In the genomic region with DNA sequence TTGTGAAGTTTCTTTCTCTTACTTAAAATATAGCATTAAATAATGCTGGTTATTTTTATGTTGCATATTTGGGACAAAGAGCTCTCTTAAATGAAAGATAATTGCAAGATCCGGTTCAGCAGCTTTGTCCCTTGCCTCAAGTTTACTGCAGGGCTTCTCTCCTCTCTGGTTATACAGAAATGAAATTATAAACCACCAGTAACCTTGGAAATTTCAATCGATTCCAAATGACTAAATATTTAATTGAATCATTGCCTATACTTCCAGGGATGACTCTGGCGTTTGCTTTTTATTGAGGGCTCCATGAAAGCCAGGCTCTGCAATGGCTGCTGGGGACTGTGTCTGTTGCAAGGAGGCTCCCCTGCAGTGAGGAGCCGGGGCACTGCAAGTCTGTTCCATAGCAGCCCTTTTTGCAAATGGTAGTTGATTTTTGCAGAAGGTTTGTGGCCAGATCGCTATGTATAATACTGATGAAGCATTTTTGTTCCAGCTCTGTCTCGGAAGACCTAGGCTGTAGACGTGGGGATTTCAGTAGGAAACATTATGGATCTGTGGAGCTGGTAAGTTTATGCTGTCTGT, we compare ENCODE assay signal across 13 cellular contexts. TPM values are rescaled to one million over a fixed set of nuclear protein-coding genes. Genes with fewer than 3 reads are reported as not detected.
DNase-seq lines count a peak whose midpoint lies in the region; ATAC-seq and TF ChIP-seq lines count a peak whose summit lies in the region.
"Had no signal": no experiment of that assay in that cellular context is flagged by ENCODE, and none has a peak within 500 bp of the region (broad histone marks: within the 10 kb centered on the region; RNA-seq: fewer than 3 reads in every experiment).

A gene with protein sequence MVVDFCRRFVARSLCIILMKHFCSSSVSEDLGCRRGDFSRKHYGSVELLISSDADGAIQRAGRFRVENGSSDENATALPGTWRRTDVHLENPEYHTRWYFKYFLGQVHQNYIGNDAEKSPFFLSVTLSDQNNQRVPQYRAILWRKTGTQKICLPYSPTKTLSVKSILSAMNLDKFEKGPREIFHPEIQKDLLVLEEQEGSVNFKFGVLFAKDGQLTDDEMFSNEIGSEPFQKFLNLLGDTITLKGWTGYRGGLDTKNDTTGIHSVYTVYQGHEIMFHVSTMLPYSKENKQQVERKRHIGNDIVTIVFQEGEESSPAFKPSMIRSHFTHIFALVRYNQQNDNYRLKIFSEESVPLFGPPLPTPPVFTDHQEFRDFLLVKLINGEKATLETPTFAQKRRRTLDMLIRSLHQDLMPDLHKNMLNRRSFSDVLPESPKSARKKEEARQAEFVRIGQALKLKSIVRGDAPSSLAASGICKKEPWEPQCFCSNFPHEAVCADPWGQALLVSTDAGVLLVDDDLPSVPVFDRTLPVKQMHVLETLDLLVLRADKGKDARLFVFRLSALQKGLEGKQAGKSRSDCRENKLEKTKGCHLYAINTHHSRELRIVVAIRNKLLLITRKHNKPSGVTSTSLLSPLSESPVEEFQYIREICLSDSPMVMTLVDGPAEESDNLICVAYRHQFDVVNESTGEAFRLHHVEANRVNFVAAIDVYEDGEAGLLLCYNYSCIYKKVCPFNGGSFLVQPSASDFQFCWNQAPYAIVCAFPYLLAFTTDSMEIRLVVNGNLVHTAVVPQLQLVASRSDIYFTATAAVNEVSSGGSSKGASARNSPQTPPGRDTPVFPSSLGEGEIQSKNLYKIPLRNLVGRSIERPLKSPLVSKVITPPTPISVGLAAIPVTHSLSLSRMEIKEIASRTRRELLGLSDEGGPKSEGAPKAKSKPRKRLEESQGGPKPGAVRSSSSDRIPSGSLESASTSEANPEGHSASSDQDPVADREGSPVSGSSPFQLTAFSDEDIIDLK (plus strand): TSS at position 313 of the 579 bp plus-strand sequence. CDS start 104 bp downstream, at position 417.

- H3K27ac Mint-ChIP-seq in MCF 10A (ENCODE audit: low read depth, unreplicated experiment): no peak within 1 kb of the TSS
- H3K27ac Mint-ChIP-seq in activated CD4-positive, alpha-beta memory T cell treated with anti-CD3 and anti-CD28 coated beads, Interleukin-2, amount 10 ng/mL, durations not matched to agents 7 days and 5 days: no peak within 1 kb of the TSS
- H3K27ac Mint-ChIP-seq: T-helper 17 cell had no signal

- no peaks in the 10 kb centered on the region for H3K9me3 Mint-ChIP-seq in MCF 10A (ENCODE audit: unreplicated experiment)
- no peaks in the 10 kb centered on the region for H3K9me3 Mint-ChIP-seq in activated CD4-positive, alpha-beta memory T cell treated with anti-CD3 and anti-CD28 coated beads, Interleukin-2, amount 10 ng/mL, durations not matched to agents 7 days and 5 days

- no peak for DNase-seq in breast epithelium (ENCODE audit: low spot score in 2 of 2)
- DNase-seq in MCF 10A (ENCODE audit: unreplicated experiment): no peak
- DNase-seq in Right ventricle myocardium inferior (ENCODE audit: missing footprints): no peak
- DNase-seq in omental fat pad (ENCODE audit: low spot score): no peak
- no peak for DNase-seq in activated CD4-positive, alpha-beta memory T cell treated with anti-CD3 and anti-CD28 coated beads, Interleukin-2, amount 10 ng/mL, durations not matched to agents 7 days and 5 days
- DNase-seq in DMS 273 (lab: John Stamatoyannopoulos, UW; ENCODE audit: unreplicated experiment): no peak
- no peak for DNase-seq in stimulated activated naive CD4-positive, alpha-beta T cell treated with Interleukin-2 at 50 U/mL for 16 hours (lab: John Stamatoyannopoulos, UW)
- no peak for DNase-seq in cortex of kidney (lab: John Stamatoyannopoulos, UW)
- DNase-seq: NCI-H526 treated with DMSO at 0.1 percent for 48 hours; small intestine; stimulated activated CD8-positive, alpha-beta memory T cell treated with anti-CD3 and anti-CD28 coated beads, Interleukin-4, amount 100 ng/mL, for 48 hours; T-helper 17 cell had no signal

- no peak for TF ChIP-seq CTCF in breast epithelium (IDR thresholded peaks at IDR 0.05)
- no peak for TF ChIP-seq CTCF in MCF 10A (IDR thresholded peaks at IDR 0.05; ENCODE audit: unreplicated experiment)
- no peak for TF ChIP-seq CTCF in omental fat pad (IDR thresholded peaks at IDR 0.05)

- H3K27me3 Mint-ChIP-seq in MCF 10A (ENCODE audit: insufficient read depth, unreplicated experiment): no peaks in the 10 kb centered on the region
- peaks cover 4% of the 10 kb centered on the region for H3K27me3 Mint-ChIP-seq in activated CD4-positive, alpha-beta memory T cell treated with anti-CD3 and anti-CD28 coated beads, Interleukin-2, amount 10 ng/mL, durations not matched to agents 7 days and 5 days
- H3K27me3 Mint-ChIP-seq: T-helper 17 cell had no signal

- TF ChIP-seq POLR2A in breast epithelium (IDR thresholded peaks at IDR 0.05): no peak

- H3K4me3 ChIP-seq in breast epithelium: no peak within 1 kb of the TSS
- H3K4me3 ChIP-seq: A549 had no signal

- intact Hi-C loops in breast epithelium (cut with DNase I; ENCODE audit: low total_unique reads) (no loop called here), MCF 10A (cut with micrococcal nuclease) (no loop called here), Right ventricle myocardium inferior (cut with DNase I) (loop anchor here (1.0 kb wide), 1 partner anchor 47 kb away; no protein-coding TSS in a partner anchor)

- H3K36me3 ChIP-seq in breast epithelium: no peaks in the 10 kb centered on the region

- H3K4me1 ChIP-seq in breast epithelium: no peaks in the 10 kb centered on the region
- H3K4me1 ChIP-seq: A549 had no signal

- H3K36me3 Mint-ChIP-seq in MCF 10A (ENCODE audit: insufficient read depth, unreplicated experiment): no peaks in the 10 kb centered on the region
- H3K36me3 Mint-ChIP-seq in activated CD4-positive, alpha-beta memory T cell treated with anti-CD3 and anti-CD28 coated beads, Interleukin-2, amount 10 ng/mL, durations not matched to agents 7 days and 5 days (ENCODE audit: low read depth): no peaks in the 10 kb centered on the region

- BruUV-seq in MCF 10A (replicated peaks; lab: Mats Ljungman, UMichigan): no TSS peak

- no peak within 1 kb of the TSS for H3K4me3 Mint-ChIP-seq in MCF 10A (ENCODE audit: unreplicated experiment)
- no peak within 1 kb of the TSS for H3K4me3 Mint-ChIP-seq in activated CD4-positive, alpha-beta memory T cell treated with anti-CD3 and anti-CD28 coated beads, Interleukin-2, amount 10 ng/mL, durations not matched to agents 7 days and 5 days
- H3K4me3 Mint-ChIP-seq: T-helper 17 cell had no signal

- H3K27ac ChIP-seq in breast epithelium: no peak within 1 kb of the TSS
- H3K27ac ChIP-seq: A549 had no signal

- no peaks in the 10 kb centered on the region for H3K27me3 ChIP-seq in breast epithelium

- CTCF ChIA-PET in MCF 10A (lab: Yijun Ruan, JAX): interaction anchor here (0.6 kb wide), 2 partner anchors 323 to 1345 kb away, joined by 3 read pairs; no protein-coding TSS in a partner anchor
- CTCF ChIA-PET in activated CD4-positive, alpha-beta memory T cell treated with anti-CD3 and anti-CD28 coated beads, Interleukin-2, amount 10 ng/mL, durations not matched to agents 7 days and 5 days (lab: Charles Lee): no interaction called here

- POLR2A ChIA-PET in MCF 10A (lab: Yijun Ruan, JAX): interaction anchor here (0.5 to 1.3 kb wide), 4 partner anchors 9 to 186 kb away, joined by 3 to 4 read pairs (median 4); no protein-coding TSS in a partner anchor
- POLR2A ChIA-PET in activated CD4-positive, alpha-beta memory T cell treated with anti-CD3 and anti-CD28 coated beads, Interleukin-2, amount 10 ng/mL, durations not matched to agents 7 days and 5 days (lab: Charles Lee): no interaction called here

- no peaks in the 10 kb centered on the region for H3K4me1 Mint-ChIP-seq in MCF 10A (ENCODE audit: insufficient read depth, unreplicated experiment)
- no peaks in the 10 kb centered on the region for H3K4me1 Mint-ChIP-seq in activated CD4-positive, alpha-beta memory T cell treated with anti-CD3 and anti-CD28 coated beads, Interleukin-2, amount 10 ng/mL, durations not matched to agents 7 days and 5 days
- H3K4me1 Mint-ChIP-seq: T-helper 17 cell had no signal

- H3K9me3 ChIP-seq in breast epithelium: no peaks in the 10 kb centered on the region
- H3K9me3 ChIP-seq: A549 had no signal

- peak; percentile 56 for ATAC-seq in Right ventricle myocardium inferior
- ATAC-seq in omental fat pad (ENCODE audit: low FRiP score): no peak
- ATAC-seq: A549, T-helper 17 cell had no signal

RNA-seq across cellular contexts. Expression of the gene that starts here (rescaled TPM):
- 10 to 100 TPM; 13.4 to 44.8 (median 26.2) TPM for total RNA-seq in breast epithelium
- 4.9 and 6.1 TPM in 2 replicates for total RNA-seq in MCF 10A (2022)
- 13.1 TPM for total RNA-seq in Right ventricle myocardium inferior
- 10 to 100 TPM in 3 of 4 donors, 1 to 10 TPM in 1; 10.0 to 27.0 (median 15.7) TPM for total RNA-seq in omental fat pad
- under 1 TPM; 0.86 to 0.95 TPM for total RNA-seq in activated CD4-positive, alpha-beta memory T cell treated with anti-CD3 and anti-CD28 coated beads, Interleukin-2, amount 10 ng/mL, durations not matched to agents 7 days and 5 days
